23 cellular contexts compared by ENCODE assay signal in genomic region chr7:139087212-139087611, GRCh38. TPM values are rescaled to one million over a fixed set of nuclear protein-coding genes. Genes with fewer than 3 reads are reported as not detected.
DNase-seq lines count a peak whose midpoint lies in the region; ATAC-seq, FAIRE-seq and TF ChIP-seq lines count a peak whose summit lies in the region.
"Had no signal": no experiment of that assay in that cellular context is flagged by ENCODE, and none has a peak within 500 bp of the region (broad histone marks: within the 10 kb centered on the region; RNA-seq: fewer than 3 reads in every experiment).

No MANE protein-coding gene starts in this region.

- POLR2A ChIA-PET in activated B cell treated with CpG ODN at 0.5 μM for 24 hours (lab: Charles Lee), result no interaction called here

- H3K4me3 Mint-ChIP-seq in activated T-cell treated with anti-CD3 and anti-CD28 coated beads, Interleukin-2, amount 50 U/mL, for 4 hours, result peak overlapping the region; percentile 21
- H3K4me3 Mint-ChIP-seq in activated B cell treated with CpG ODN at 0.5 μM for 24 hours, result no peak overlapping the region
- H3K4me3 Mint-ChIP-seq in central memory CD8-positive, alpha-beta T cell, result peak overlapping the region; percentile 59

- no peak for TF ChIP-seq CTCF in activated B cell treated with CpG ODN at 0.5 μM for 24 hours (IDR thresholded peaks at IDR 0.05)

- H2BK12ac ChIP-seq in trophoblast cell (ENCODE audit: low read length), result no peak overlapping the region

- CTCF ChIA-PET in activated B cell treated with CpG ODN at 0.5 μM for 24 hours (lab: Charles Lee), result interaction anchor here (1.5 kb wide), 1 partner anchor 12 kb away, joined by 4 read pairs; no protein-coding TSS in a partner anchor

- H3K79me2 ChIP-seq in trophoblast cell (ENCODE audit: control insufficient read depth, insufficient read depth, low read length, poor library complexity), result no peaks in the 10 kb centered on the region
- H3K79me2 ChIP-seq: parathyroid adenoma had no signal

- no peak overlapping the region for H3K14ac ChIP-seq in trophoblast cell (ENCODE audit: low read length)

- H3K27me3 Mint-ChIP-seq in activated T-cell treated with anti-CD3 and anti-CD28 coated beads, Interleukin-2, amount 50 U/mL, for 4 hours (ENCODE audit: low read depth), result no peaks in the 10 kb centered on the region
- H3K27me3 Mint-ChIP-seq in activated B cell treated with CpG ODN at 0.5 μM for 24 hours, result no peaks in the 10 kb centered on the region
- H3K27me3 Mint-ChIP-seq in central memory CD8-positive, alpha-beta T cell, result no peaks in the 10 kb centered on the region

- H3K36me3 ChIP-seq in trophoblast cell (ENCODE audit: control insufficient read depth in 1 of 2, insufficient read depth in 2 of 2, low read length in 2 of 2), result peaks cover 4 to 8% of the 10 kb centered on the region in 2 experiments
- H3K36me3 ChIP-seq: uterus had no signal

- no peak overlapping the region for H4K8ac ChIP-seq in trophoblast cell (ENCODE audit: low read depth, low read length)

- peak overlapping the region; percentile 3 for H3K27ac Mint-ChIP-seq in activated B cell treated with CpG ODN at 0.5 μM for 24 hours
- H3K27ac Mint-ChIP-seq in central memory CD8-positive, alpha-beta T cell (ENCODE audit: low read depth), result peak overlapping the region; percentile 73

- no peaks in the 10 kb centered on the region for H3K4me1 ChIP-seq in trophoblast cell (ENCODE audit: control insufficient read depth in 1 of 2, insufficient read depth in 2 of 2, low read length in 2 of 2)
- H3K4me1 ChIP-seq: parathyroid adenoma, uterus had no signal

- H3K79me1 ChIP-seq in trophoblast cell (ENCODE audit: low read length), result no peaks in the 10 kb centered on the region

- H3K23ac ChIP-seq in trophoblast cell (ENCODE audit: low read length), result no peak overlapping the region

- no peak overlapping the region for H2BK120ac ChIP-seq in trophoblast cell (ENCODE audit: insufficient read depth, low read length, poor library complexity)

- DNase-seq in activated T-cell treated with anti-CD3 and anti-CD28 coated beads, Interleukin-2, amount 50 U/mL, for 4 hours, result no peak
- DNase-seq in activated T-cell treated with anti-CD3 and anti-CD28 coated beads, Interleukin-2, amount 50 U/mL, for 1 hour, result no peak
- DNase-seq in activated B cell treated with CpG ODN at 0.5 μM for 24 hours (no peak), trophoblast cell (no peak), GM19239 (ENCODE audit: insufficient read length, low spot score) (no peak)
- no peak for DNase-seq in central memory CD8-positive, alpha-beta T cell (ENCODE audit: low spot score in 2 of 2)
- peak; percentile 15 for DNase-seq in stimulated activated CD8-positive, alpha-beta memory T cell treated with anti-CD3 and anti-CD28 coated beads, Interleukin-4, amount 100 ng/mL, for 48 hours
- DNase-seq: cortex of kidney; DMS 273 treated with DMSO at 0.1 percent for 48 hours; glutamatergic neuron; Kasumi-1; left cardiac atrium; mesenchymal stem cell; NCI-H1694 treated with DMSO at 0.1 percent for 48 hours; NCI-H345; NCI-H82; stimulated activated CD4-positive, alpha-beta T cell treated with anti-CD3 and anti-CD28 coated beads, Interleukin-15, amount 100 ng/mL, for 24 hours; uterus had no signal

- H3K9me3 Mint-ChIP-seq in activated T-cell treated with anti-CD3 and anti-CD28 coated beads, Interleukin-2, amount 50 U/mL, for 4 hours, result peaks cover 8% of the 10 kb centered on the region
- H3K9me3 Mint-ChIP-seq in activated B cell treated with CpG ODN at 0.5 μM for 24 hours, result peaks cover 7% of the 10 kb centered on the region
- no peaks in the 10 kb centered on the region for H3K9me3 Mint-ChIP-seq in central memory CD8-positive, alpha-beta T cell

- no peak overlapping the region for H4K91ac ChIP-seq in trophoblast cell (ENCODE audit: low read depth, low read length)

- peaks cover 65% of the 10 kb centered on the region for H3K36me3 Mint-ChIP-seq in activated T-cell treated with anti-CD3 and anti-CD28 coated beads, Interleukin-2, amount 50 U/mL, for 4 hours (ENCODE audit: insufficient read depth)
- peaks cover 83% of the 10 kb centered on the region for H3K36me3 Mint-ChIP-seq in activated B cell treated with CpG ODN at 0.5 μM for 24 hours (ENCODE audit: low read depth)
- H3K36me3 Mint-ChIP-seq in central memory CD8-positive, alpha-beta T cell (ENCODE audit: insufficient read depth), result peaks cover 87% of the 10 kb centered on the region

- ATAC-seq in activated T-cell treated with anti-CD3 and anti-CD28 coated beads, Interleukin-2, amount 50 U/mL, for 4 hours, result no peak
- ATAC-seq in activated B cell treated with CpG ODN at 0.5 μM for 24 hours (ENCODE audit: low read depth) (no peak), HG03521 (IDR thresholded peaks at IDR 0.05; ENCODE audit: unreplicated experiment) (no peak)
- ATAC-seq in central memory CD8-positive, alpha-beta T cell (replicated peaks; ENCODE audit: extremely low read depth, poor library complexity, severe bottlenecking), result no peak
- ATAC-seq: left cardiac atrium, sciatic nerve had no signal

- H3K27ac ChIP-seq in trophoblast cell (ENCODE audit: low read depth, low read length), result no peak overlapping the region
- H3K27ac ChIP-seq: C4-2B, parathyroid adenoma, suprapubic skin, uterus had no signal

- H3K27me3 ChIP-seq in trophoblast cell (ENCODE audit: insufficient read depth, low read length), result no peaks in the 10 kb centered on the region
- H3K27me3 ChIP-seq: suprapubic skin, uterus had no signal

- no peak overlapping the region for H3K18ac ChIP-seq in trophoblast cell (ENCODE audit: low read length)

- no peak overlapping the region for H3K4me2 ChIP-seq in trophoblast cell (ENCODE audit: low read length)

- no peak for FAIRE-seq in GM19239 (lab: Jason Lieb, UNC)

- no peak overlapping the region for H2AFZ ChIP-seq in trophoblast cell (ENCODE audit: insufficient read depth, low read length, poor library complexity)
- H2AFZ ChIP-seq: parathyroid adenoma had no signal

- peaks cover 85% of the 10 kb centered on the region for H3K4me1 Mint-ChIP-seq in activated T-cell treated with anti-CD3 and anti-CD28 coated beads, Interleukin-2, amount 50 U/mL, for 4 hours (ENCODE audit: low read depth)
- H3K4me1 Mint-ChIP-seq in activated B cell treated with CpG ODN at 0.5 μM for 24 hours, result peaks cover 36% of the 10 kb centered on the region
- peaks cover 79% of the 10 kb centered on the region for H3K4me1 Mint-ChIP-seq in central memory CD8-positive, alpha-beta T cell

- no peak overlapping the region for H2AK5ac ChIP-seq in trophoblast cell (ENCODE audit: low read length)

- no peak overlapping the region for H3K4me3 ChIP-seq in trophoblast cell (ENCODE audit: low read depth, low read length)
- H3K4me3 ChIP-seq: suprapubic skin, uterus had no signal

- no peaks in the 10 kb centered on the region for H3K9me3 ChIP-seq in trophoblast cell (ENCODE audit: insufficient read depth, low read depth, low read length)
- H3K9me3 ChIP-seq: suprapubic skin, uterus had no signal

- H3K9ac ChIP-seq in trophoblast cell (ENCODE audit: low read length), result no peak overlapping the region
- H3K9ac ChIP-seq: parathyroid adenoma had no signal

- no peak overlapping the region for H4K12ac ChIP-seq in trophoblast cell (ENCODE audit: low read depth, low read length)

- H3K4ac ChIP-seq in trophoblast cell (ENCODE audit: low read depth, low read length), result no peak overlapping the region

- no peak overlapping the region for H2BK5ac ChIP-seq in trophoblast cell (ENCODE audit: low read depth, low read length, poor library complexity)

- intact Hi-C loops in activated B cell treated with CpG ODN at 0.5 μM for 24 hours (cut with micrococcal nuclease), result no loop called here

- no CpG with 5 or more reads among the region's 3 CpGs for WGBS in trophoblast cell (ENCODE audit: extremely low coverage, insufficient coverage, insufficient read length)

RNA-seq across cellular contexts. Expression of gene ZC3HAV1, which starts 22.3 kb away (rescaled TPM):
- 10 to 100 TPM; 78.5 to 93.0 (median 82.4) TPM for total RNA-seq in activated T-cell treated with anti-CD3 and anti-CD28 coated beads, Interleukin-2, amount 50 U/mL, for 4 hours
- 76.3 and 80.7 TPM in 2 replicates for total RNA-seq in activated B cell treated with CpG ODN at 0.5 μM for 24 hours
- 11.0 and 11.4 TPM in 2 replicates for polyA plus RNA-seq in trophoblast cell (2013)

RNA-seq across cellular contexts. Expression of gene ZC3HAV1L, which starts 51.4 kb away (rescaled TPM):
- total RNA-seq in activated T-cell treated with anti-CD3 and anti-CD28 coated beads, Interleukin-2, amount 50 U/mL, for 4 hours, result 1 to 10 TPM; 7.0 to 8.3 (median 7.3) TPM
- 1.6 and 1.8 TPM in 2 replicates for total RNA-seq in activated B cell treated with CpG ODN at 0.5 μM for 24 hours
- polyA plus RNA-seq in trophoblast cell (2013), result 8.0 and 8.2 TPM in 2 replicates
